27 cellular contexts compared by ENCODE assay signal in the genomic region with DNA sequence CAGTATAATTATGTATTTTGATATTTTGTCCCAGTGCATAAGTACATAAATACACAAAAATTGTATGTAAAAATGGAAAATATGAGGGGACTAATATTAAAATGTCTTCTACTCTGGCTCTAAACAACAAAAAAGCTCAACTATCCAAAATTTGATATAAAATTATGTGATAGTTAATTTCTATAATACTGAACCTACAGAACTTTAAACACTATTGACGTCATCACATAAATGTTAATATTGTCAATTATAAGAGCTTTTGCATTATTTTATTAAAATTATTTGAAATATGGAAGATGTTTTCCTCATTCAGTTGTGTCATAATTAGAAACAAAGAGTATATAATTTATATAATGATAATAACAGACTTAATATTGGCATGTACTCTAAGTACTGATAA.
"Had no signal": no experiment of that assay in that cellular context is flagged by ENCODE, and none has a peak within 500 bp of the region (broad histone marks: within the 10 kb centered on the region; RNA-seq: fewer than 3 reads in every experiment).

No MANE protein-coding gene starts in this region.

- H3K4me3 ChIP-seq: neural progenitor cell, ovary, psoas muscle, skin epidermis, smooth muscle cell, spleen, thoracic aorta, thyroid gland, tibial nerve, upper lobe of left lung, vagina had no signal

- ATAC-seq: naive thymus-derived CD4-positive, alpha-beta T cell; natural killer cell; psoas muscle; right cardiac atrium; sciatic nerve; stimulated activated memory B cell treated with anti-CD40 and anti-IgM and Interleukin-4, amounts not matched to agents 10 μg/mL and 1 μg/mL and 100 μg/mL, for 72 hours; stimulated activated naive CD8-positive, alpha-beta T cell treated with anti-CD3 and anti-CD28 coated beads, Interleukin-15, amount 100 ng/mL, for 72 hours; stimulated activated naive CD8-positive, alpha-beta T cell treated with anti-CD3 and anti-CD28 coated beads, Interleukin-15, Interleukin-2, amounts not matched to agents 100 U/mL and 50 U/mL, for 24 hours had no signal

- H2AFZ ChIP-seq: neural progenitor cell had no signal

- H3K4me1 ChIP-seq: neural progenitor cell, psoas muscle, thyroid gland, tibial nerve, upper lobe of left lung, vagina had no signal

- H3K9ac ChIP-seq: neural progenitor cell had no signal

- H3K9me3 ChIP-seq: ovary, psoas muscle, spleen, thoracic aorta, thyroid gland, tibial nerve, upper lobe of left lung, vagina had no signal

- H3K27me3 ChIP-seq: neural progenitor cell, ovary, spleen, thyroid gland, tibial nerve, upper lobe of left lung, vagina had no signal

- FAIRE-seq: urothelium cell line had no signal

- H3K36me3 ChIP-seq: neural progenitor cell, ovary, spleen, thoracic aorta, thyroid gland, tibial nerve, upper lobe of left lung, vagina had no signal

- H3K4me2 ChIP-seq: neural progenitor cell, smooth muscle cell had no signal

- H3K27ac ChIP-seq: neural progenitor cell, ovary, psoas muscle, skin epidermis, spleen, thoracic aorta, thyroid gland, tibial nerve, upper lobe of left lung, vagina had no signal

- DNase-seq: naive thymus-derived CD4-positive, alpha-beta T cell; natural killer cell; occipital lobe; ovary; psoas muscle; right cardiac atrium; spleen; stimulated activated CD4-positive, alpha-beta T cell treated with anti-CD3 and anti-CD28 coated beads, Interleukin-12 subunit alpha, Interleukin-12 subunit beta, amount 100 ng/mL, for 4 hours; stimulated activated CD4-positive, alpha-beta T cell treated with anti-CD3 and anti-CD28 coated beads, Interleukin-1b, Interleukin-23, amount 100 ng/mL, for 48 hours; stimulated activated CD4-positive, alpha-beta T cell treated with anti-CD3 and anti-CD28 coated beads, Interleukin-4, amount 100 ng/mL, for 1 hour; stimulated activated CD4-positive, alpha-beta T cell treated with anti-CD3 and anti-CD28 coated beads, Interleukin-4, amount 100 ng/mL, for 4 hours; stimulated activated CD8-positive, alpha-beta memory T cell treated with anti-CD3 and anti-CD28 coated beads, Interleukin-4, amount 100 ng/mL, for 48 hours; stimulated activated naive CD4-positive, alpha-beta T cell; stimulated activated naive CD8-positive, alpha-beta T cell treated with anti-CD3 and anti-CD28 coated beads, Interleukin-15, amount 100 ng/mL, for 72 hours; stimulated activated naive CD8-positive, alpha-beta T cell treated with anti-CD3 and anti-CD28 coated beads, Interleukin-15, Interleukin-2, amounts not matched to agents 100 U/mL and 50 U/mL, for 24 hours; thyroid gland; trophoblast cell; upper lobe of left lung had no signal
